14 cellular contexts compared by ENCODE assay signal in the genomic region with DNA sequence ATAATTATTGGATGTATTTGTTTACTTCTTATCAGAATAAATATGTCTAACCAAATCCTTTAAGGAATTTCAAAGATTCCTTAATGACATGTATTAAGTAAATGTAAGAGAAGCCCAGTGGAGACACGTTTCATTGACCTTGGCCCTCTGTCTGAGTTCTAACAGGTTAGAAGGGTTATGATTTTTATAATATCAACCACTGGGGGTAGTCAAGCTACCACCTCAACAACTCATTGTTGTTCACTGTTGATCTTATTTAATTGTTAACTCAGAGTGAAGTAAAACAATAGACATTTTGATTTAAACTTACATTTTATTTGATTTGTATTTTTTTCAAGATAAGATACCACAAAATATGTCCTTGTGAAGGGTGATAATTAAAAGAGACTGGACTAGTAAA.
DNase-seq lines count a peak whose midpoint lies in the region; ATAC-seq and TF ChIP-seq lines count a peak whose summit lies in the region.
"Had no signal": no experiment of that assay in that cellular context is flagged by ENCODE, and none has a peak within 500 bp of the region (broad histone marks: within the 10 kb centered on the region; RNA-seq: fewer than 3 reads in every experiment).

No MANE protein-coding gene starts in this region.

- 0 out of 2 replicates have a peak, but pooled peaks cover 3% of the 10 kb centered on the region for H3K4me1 Mint-ChIP-seq in WTC11
- H3K4me1 Mint-ChIP-seq: activated naive CD8-positive, alpha-beta T cell treated with anti-CD3 and anti-CD28 coated beads, Interleukin-2, amount 10 ng/mL, durations not matched to agents 7 days and 5 days; memory B cell had no signal

- H3K9me3 Mint-ChIP-seq in WTC11: peaks cover 8% of the 10 kb centered on the region
- H3K9me3 Mint-ChIP-seq: activated naive CD8-positive, alpha-beta T cell treated with anti-CD3 and anti-CD28 coated beads, Interleukin-2, amount 10 ng/mL, durations not matched to agents 7 days and 5 days had no signal

- CTCF ChIA-PET in WTC11 (lab: Charles Lee): interaction anchor here (0.7 to 0.8 kb wide), 2 partner anchors 189 to 492 kb away, joined by 4 read pairs; no protein-coding TSS in a partner anchor

- H3K27ac Mint-ChIP-seq in WTC11: no peak overlapping the region
- H3K27ac Mint-ChIP-seq: activated naive CD8-positive, alpha-beta T cell treated with anti-CD3 and anti-CD28 coated beads, Interleukin-2, amount 10 ng/mL, durations not matched to agents 7 days and 5 days; memory B cell had no signal

- H3K27me3 Mint-ChIP-seq in WTC11 (ENCODE audit: low read depth): no peaks in the 10 kb centered on the region
- H3K27me3 Mint-ChIP-seq: activated naive CD8-positive, alpha-beta T cell treated with anti-CD3 and anti-CD28 coated beads, Interleukin-2, amount 10 ng/mL, durations not matched to agents 7 days and 5 days; memory B cell had no signal

- ATAC-seq in GM21367 (IDR thresholded peaks at IDR 0.05; ENCODE audit: unreplicated experiment): peak; percentile 59
- ATAC-seq in WTC11: peak; percentile 48
- ATAC-seq: right cardiac atrium had no signal

- H3K4me3 Mint-ChIP-seq in WTC11: no peak overlapping the region
- H3K4me3 Mint-ChIP-seq: activated naive CD8-positive, alpha-beta T cell treated with anti-CD3 and anti-CD28 coated beads, Interleukin-2, amount 10 ng/mL, durations not matched to agents 7 days and 5 days; memory B cell had no signal

- POLR2A ChIA-PET in WTC11 (lab: Charles Lee): no interaction called here

- DNase-seq in D341Med (ENCODE audit: low spot score) (peak; percentile 15), HPDE6-E6E7 (ENCODE audit: extremely low spot score) (peak; percentile 17), WTC11 (ENCODE audit: low spot score) (no peak), NCI-H146 (lab: John Stamatoyannopoulos, UW) (no peak), globus pallidus (ENCODE audit: low spot score) (no peak), NCI-H510A treated with DMSO at 0.1 percent for 48 hours (lab: John Stamatoyannopoulos, UW) (no peak), Ammon's horn (ENCODE audit: low spot score) (no peak)
- DNase-seq: activated naive CD8-positive, alpha-beta T cell treated with anti-CD3 and anti-CD28 coated beads, Interleukin-2, amount 10 ng/mL, durations not matched to agents 7 days and 5 days; dorsolateral prefrontal cortex; GOT3; head of caudate nucleus; right cardiac atrium had no signal

- no peaks in the 10 kb centered on the region for H3K36me3 Mint-ChIP-seq in WTC11
- H3K36me3 Mint-ChIP-seq: activated naive CD8-positive, alpha-beta T cell treated with anti-CD3 and anti-CD28 coated beads, Interleukin-2, amount 10 ng/mL, durations not matched to agents 7 days and 5 days; memory B cell had no signal

- no peak for TF ChIP-seq CTCF in WTC11 (IDR thresholded peaks at IDR 0.05)

TF ChIP-seq in WTC11, 78 proteins besides CTCF, POLR2A, EP300 and RAD21:
- TF ChIP-seq ZNF219 (CRISPR knock-in tag; IDR thresholded peaks at IDR 0.05; ENCODE audit: borderline replicate concordance): no peak
- TF ChIP-seq, protein P1, sequence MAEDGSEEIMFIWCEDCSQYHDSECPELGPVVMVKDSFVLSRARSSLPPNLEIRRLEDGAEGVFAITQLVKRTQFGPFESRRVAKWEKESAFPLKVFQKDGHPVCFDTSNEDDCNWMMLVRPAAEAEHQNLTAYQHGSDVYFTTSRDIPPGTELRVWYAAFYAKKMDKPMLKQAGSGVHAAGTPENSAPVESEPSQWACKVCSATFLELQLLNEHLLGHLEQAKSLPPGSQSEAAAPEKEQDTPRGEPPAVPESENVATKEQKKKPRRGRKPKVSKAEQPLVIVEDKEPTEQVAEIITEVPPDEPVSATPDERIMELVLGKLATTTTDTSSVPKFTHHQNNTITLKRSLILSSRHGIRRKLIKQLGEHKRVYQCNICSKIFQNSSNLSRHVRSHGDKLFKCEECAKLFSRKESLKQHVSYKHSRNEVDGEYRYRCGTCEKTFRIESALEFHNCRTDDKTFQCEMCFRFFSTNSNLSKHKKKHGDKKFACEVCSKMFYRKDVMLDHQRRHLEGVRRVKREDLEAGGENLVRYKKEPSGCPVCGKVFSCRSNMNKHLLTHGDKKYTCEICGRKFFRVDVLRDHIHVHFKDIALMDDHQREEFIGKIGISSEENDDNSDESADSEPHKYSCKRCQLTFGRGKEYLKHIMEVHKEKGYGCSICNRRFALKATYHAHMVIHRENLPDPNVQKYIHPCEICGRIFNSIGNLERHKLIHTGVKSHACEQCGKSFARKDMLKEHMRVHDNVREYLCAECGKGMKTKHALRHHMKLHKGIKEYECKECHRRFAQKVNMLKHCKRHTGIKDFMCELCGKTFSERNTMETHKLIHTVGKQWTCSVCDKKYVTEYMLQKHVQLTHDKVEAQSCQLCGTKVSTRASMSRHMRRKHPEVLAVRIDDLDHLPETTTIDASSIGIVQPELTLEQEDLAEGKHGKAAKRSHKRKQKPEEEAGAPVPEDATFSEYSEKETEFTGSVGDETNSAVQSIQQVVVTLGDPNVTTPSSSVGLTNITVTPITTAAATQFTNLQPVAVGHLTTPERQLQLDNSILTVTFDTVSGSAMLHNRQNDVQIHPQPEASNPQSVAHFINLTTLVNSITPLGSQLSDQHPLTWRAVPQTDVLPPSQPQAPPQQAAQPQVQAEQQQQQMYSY (CRISPR knock-in tag; IDR thresholded peaks at IDR 0.05): no peak
- TF ChIP-seq JAZF1 (CRISPR knock-in tag; IDR thresholded peaks at IDR 0.05): no peak
- TF ChIP-seq, protein P2, sequence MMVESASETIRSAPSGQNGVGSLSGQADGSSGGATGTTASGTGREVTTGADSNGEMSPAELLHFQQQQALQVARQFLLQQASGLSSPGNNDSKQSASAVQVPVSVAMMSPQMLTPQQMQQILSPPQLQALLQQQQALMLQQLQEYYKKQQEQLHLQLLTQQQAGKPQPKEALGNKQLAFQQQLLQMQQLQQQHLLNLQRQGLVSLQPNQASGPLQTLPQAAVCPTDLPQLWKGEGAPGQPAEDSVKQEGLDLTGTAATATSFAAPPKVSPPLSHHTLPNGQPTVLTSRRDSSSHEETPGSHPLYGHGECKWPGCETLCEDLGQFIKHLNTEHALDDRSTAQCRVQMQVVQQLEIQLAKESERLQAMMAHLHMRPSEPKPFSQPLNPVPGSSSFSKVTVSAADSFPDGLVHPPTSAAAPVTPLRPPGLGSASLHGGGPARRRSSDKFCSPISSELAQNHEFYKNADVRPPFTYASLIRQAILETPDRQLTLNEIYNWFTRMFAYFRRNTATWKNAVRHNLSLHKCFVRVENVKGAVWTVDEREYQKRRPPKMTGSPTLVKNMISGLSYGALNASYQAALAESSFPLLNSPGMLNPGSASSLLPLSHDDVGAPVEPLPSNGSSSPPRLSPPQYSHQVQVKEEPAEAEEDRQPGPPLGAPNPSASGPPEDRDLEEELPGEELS (CRISPR knock-in tag; IDR thresholded peaks at IDR 0.05): no peak

Comparison
In these comparisons a context has a peak if more than half of its experiments do, and no peak if none do; other contexts are left out.
1. DNase-seq: peak in D341Med (single experiment) and HPDE6-E6E7 (single experiment); none in WTC11 (single experiment), NCI-H146 (single experiment), globus pallidus (single experiment), NCI-H510A treated with DMSO at 0.1 percent for 48 hours (single experiment) and Ammon's horn (single experiment).